In the genomic region with DNA sequence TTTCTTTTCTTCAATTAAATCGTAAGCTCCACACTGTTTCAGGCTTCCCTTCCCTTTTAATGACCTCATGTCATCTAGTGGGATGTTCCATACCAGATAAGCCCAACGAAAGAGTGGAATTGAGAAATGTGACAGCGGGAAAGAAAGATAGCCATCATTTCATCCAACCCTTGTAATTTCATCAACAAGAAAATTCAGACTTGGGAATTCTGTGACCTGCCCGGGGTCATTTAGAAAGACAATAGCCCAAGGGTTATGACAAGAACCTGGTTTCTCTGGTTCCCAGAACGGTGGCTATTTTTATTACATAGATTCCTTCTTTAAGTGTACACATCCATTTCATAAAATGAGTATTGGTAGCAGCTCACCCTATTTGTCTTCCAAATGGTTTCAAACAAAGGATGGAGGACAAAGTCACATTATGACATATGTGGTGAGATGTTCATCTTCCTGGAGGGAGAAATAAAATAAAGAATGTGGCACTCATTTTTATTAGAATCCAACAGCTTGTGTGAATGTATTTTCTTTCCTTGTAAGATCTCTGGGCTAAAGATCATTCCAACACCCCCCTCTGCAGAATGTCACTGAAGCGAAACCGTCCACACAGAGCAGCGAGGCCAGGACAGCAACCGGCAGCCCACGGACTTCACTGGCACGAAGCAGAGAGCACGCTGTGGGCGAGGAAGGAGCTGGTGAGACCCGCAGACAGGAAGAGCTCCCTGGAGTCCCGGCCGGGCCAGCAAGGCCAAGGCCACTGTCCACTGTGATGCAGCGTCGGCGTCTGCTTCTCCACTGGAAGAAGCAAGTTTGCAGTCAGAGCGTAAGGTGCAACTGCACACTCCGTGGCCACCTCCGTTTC, we compare ENCODE assay signal across 20 cellular contexts.
A peak's percentile ranks its signal among the peaks of the same experiment; 100 is the strongest.
DNase-seq lines count a peak whose midpoint lies in the region; TF ChIP-seq lines count a peak whose summit lies in the region.
"Had no signal": no experiment of that assay in that cellular context is flagged by ENCODE, and none has a peak within 500 bp of the region (broad histone marks: within the 10 kb centered on the region; RNA-seq: fewer than 3 reads in every experiment).

No MANE protein-coding gene starts in this region.

- no peak overlapping the region for H3K4me2 ChIP-seq in trophoblast cell (ENCODE audit: low read length)

- no peaks in the 10 kb centered on the region for H3K79me1 ChIP-seq in trophoblast cell (ENCODE audit: low read length)

- no peak overlapping the region for H3K14ac ChIP-seq in trophoblast cell (ENCODE audit: low read length)

- H3K27ac ChIP-seq in esophagus muscularis mucosa (replicated peaks in 1 of 4), result no peak overlapping the region
- H3K27ac ChIP-seq in trophoblast cell (ENCODE audit: low read depth, low read length), result no peak overlapping the region
- H3K27ac ChIP-seq: 22Rv1 had no signal

- no peak for TF ChIP-seq EP300 in esophagus muscularis mucosa (IDR thresholded peaks at IDR 0.05)

- H3K79me2 ChIP-seq in trophoblast cell (ENCODE audit: control insufficient read depth, insufficient read depth, low read length, poor library complexity), result no peaks in the 10 kb centered on the region

- no peak overlapping the region for H4K12ac ChIP-seq in trophoblast cell (ENCODE audit: low read depth, low read length)

- no peak overlapping the region for H2AK5ac ChIP-seq in trophoblast cell (ENCODE audit: low read length)

- no peaks in the 10 kb centered on the region for H3K27me3 ChIP-seq in esophagus muscularis mucosa
- H3K27me3 ChIP-seq in trophoblast cell (ENCODE audit: insufficient read depth, low read length), result no peaks in the 10 kb centered on the region

- intact Hi-C loops in esophagus muscularis mucosa (cut with DNase I), result no loop called here
- intact Hi-C loops in posterior vena cava (cut with DNase I), result no loop called here

- H2BK12ac ChIP-seq in trophoblast cell (ENCODE audit: low read length), result no peak overlapping the region

- no peak overlapping the region for H4K91ac ChIP-seq in trophoblast cell (ENCODE audit: low read depth, low read length)

- H2BK5ac ChIP-seq in trophoblast cell (ENCODE audit: low read depth, low read length, poor library complexity), result no peak overlapping the region

- no peak overlapping the region for H3K4ac ChIP-seq in trophoblast cell (ENCODE audit: low read depth, low read length)

- no peak overlapping the region for H3K9ac ChIP-seq in trophoblast cell (ENCODE audit: low read length)

- H3K23ac ChIP-seq in trophoblast cell (ENCODE audit: low read length), result no peak overlapping the region

- WGBS in esophagus muscularis mucosa, result 94% methylated on average over 22 of the region's 22 CpGs
- WGBS in trophoblast cell (ENCODE audit: extremely low coverage, insufficient coverage, insufficient read length), result no CpG with 5 or more reads among the region's 22 CpGs

- H3K4me1 ChIP-seq in esophagus muscularis mucosa (no peaks in the 10 kb centered on the region), trophoblast cell (ENCODE audit: control insufficient read depth in 1 of 2, insufficient read depth in 2 of 2, low read length in 2 of 2) (no peaks in the 10 kb centered on the region)

- H3K18ac ChIP-seq in trophoblast cell (ENCODE audit: low read length), result no peak overlapping the region

- no peak overlapping the region for H3K4me3 ChIP-seq in esophagus muscularis mucosa
- H3K4me3 ChIP-seq in trophoblast cell (ENCODE audit: low read depth, low read length), result no peak overlapping the region
- H3K4me3 ChIP-seq: GM12878 had no signal

- no peak for TF ChIP-seq POLR2A in esophagus muscularis mucosa (IDR thresholded peaks at IDR 0.05; ENCODE audit: low read depth)

- no peaks in the 10 kb centered on the region for H3K9me3 ChIP-seq in esophagus muscularis mucosa
- no peaks in the 10 kb centered on the region for H3K9me3 ChIP-seq in trophoblast cell (ENCODE audit: insufficient read depth, low read depth, low read length)

- H3K36me3 ChIP-seq in esophagus muscularis mucosa (no peaks in the 10 kb centered on the region), trophoblast cell (ENCODE audit: control insufficient read depth in 1 of 2, insufficient read depth in 2 of 2, low read length in 2 of 2) (no peaks in the 10 kb centered on the region)

- no peak for TF ChIP-seq CTCF in esophagus muscularis mucosa (IDR thresholded peaks at IDR 0.05)

- H4K8ac ChIP-seq in trophoblast cell (ENCODE audit: low read depth, low read length), result no peak overlapping the region

- no peak overlapping the region for H2AFZ ChIP-seq in trophoblast cell (ENCODE audit: insufficient read depth, low read length, poor library complexity)

- H2BK120ac ChIP-seq in trophoblast cell (ENCODE audit: insufficient read depth, low read length, poor library complexity), result no peak overlapping the region

- DNase-seq in SIG-M5 treated with dmso at 0.1 percent for 504 hours (lab: John Stamatoyannopoulos, UW; ENCODE audit: unreplicated experiment) (peak; percentile 10), SIG-M5 (lab: John Stamatoyannopoulos, UW) (no peak), esophagus muscularis mucosa (ENCODE audit: extremely low spot score) (peak; percentile 47), left kidney (ENCODE audit: low read depth, low spot score) (peak; percentile 47), trophoblast cell (peak; percentile 76 to 93), posterior vena cava (ENCODE audit: low spot score) (no peak), iPS-NIHi11 (ENCODE audit: low spot score) (no peak), HT-29 (ENCODE audit: low spot score) (no peak)
- DNase-seq: AML-193; C1 segment of cervical spinal cord; CD8-positive, alpha-beta T cell; DND-41; H9; NCI-H1417 treated with DMSO at 0.1 percent for 48 hours; NCI-H187; NCI-H446; NCI-H526; Right ventricle myocardium superior had no signal

Comparison
In these comparisons a context has a peak if more than half of its experiments do, and no peak if none do; other contexts are left out.
1. DNase-seq: peak in SIG-M5 treated with dmso at 0.1 percent for 504 hours (single experiment), esophagus muscularis mucosa (single experiment), left kidney (single experiment) and trophoblast cell (2 of 2); none in SIG-M5 (single experiment), posterior vena cava (single experiment), iPS-NIHi11 (single experiment) and HT-29 (single experiment).